Comparison of ENCODE assay signal across 8 cellular contexts in genomic region chr2:64831134-64831976, GRCh38.
DNase-seq lines count a peak whose midpoint lies in the region; ATAC-seq and TF ChIP-seq lines count a peak whose summit lies in the region.

No MANE protein-coding gene starts in this region.

- peak overlapping the region; percentile 17 for H2AFZ ChIP-seq in OCI-LY1 (ENCODE audit: low read length)

- no peaks in the 10 kb centered on the region for H3K36me3 Mint-ChIP-seq in naive thymus-derived CD4-positive, alpha-beta T cell
- H3K36me3 Mint-ChIP-seq in stimulated activated memory B cell treated with anti-CD40 and anti-IgM and Interleukin-4, amounts not matched to agents 10 μg/mL and 1 μg/mL and 100 μg/mL, for 72 hours = no peaks in the 10 kb centered on the region

- TF ChIP-seq CTCF in AG09319 (IDR thresholded peaks at IDR 0.05; ENCODE audit: low read depth, low read length) (peak; percentile 89), OCI-LY1 (IDR thresholded peaks at IDR 0.05; ENCODE audit: low read length) (peak; percentile 97), esophagus muscularis mucosa (IDR thresholded peaks at IDR 0.05) (peak; percentile 76 to 89 (median 88))

- H3K4me3 ChIP-seq in OCI-LY1 (ENCODE audit: low read depth, low read length, poor library complexity, severe bottlenecking) = peak overlapping the region; percentile 15
- H3K4me3 ChIP-seq in esophagus muscularis mucosa = peak overlapping the region in 1 of 4 donors; percentile 15
- peak overlapping the region; percentile 7 for H3K4me3 ChIP-seq in naive thymus-derived CD4-positive, alpha-beta T cell (ENCODE audit: low read length)

- H3K36me3 ChIP-seq in OCI-LY1 (ENCODE audit: insufficient read depth, low read length) (no peaks in the 10 kb centered on the region), esophagus muscularis mucosa (no peaks in the 10 kb centered on the region)
- no peaks in the 10 kb centered on the region for H3K36me3 ChIP-seq in naive thymus-derived CD4-positive, alpha-beta T cell (ENCODE audit: control insufficient read depth in 2 of 3, insufficient read depth in 3 of 3, low read length in 3 of 3)

- no peaks in the 10 kb centered on the region for H3F3A ChIP-seq in OCI-LY1 (ENCODE audit: insufficient read depth, low read length)

- H3K9me3 ChIP-seq in OCI-LY1 (ENCODE audit: low read length) (no peaks in the 10 kb centered on the region), esophagus muscularis mucosa (no peaks in the 10 kb centered on the region)
- no peaks in the 10 kb centered on the region for H3K9me3 ChIP-seq in naive thymus-derived CD4-positive, alpha-beta T cell (ENCODE audit: control insufficient read depth in 2 of 3, low read length in 3 of 3)

- H3K79me2 ChIP-seq in OCI-LY1 (ENCODE audit: insufficient read depth, low read length) = no peaks in the 10 kb centered on the region

- H3K9ac ChIP-seq in OCI-LY1 (ENCODE audit: low read length) = peak overlapping the region; percentile 28; the same call in 1 of the 2 replicates

- H3K27me3 ChIP-seq in OCI-LY1 (ENCODE audit: insufficient read depth, low read length) = no peaks in the 10 kb centered on the region
- H3K27me3 ChIP-seq in esophagus muscularis mucosa = no peaks in the 10 kb centered on the region
- no peaks in the 10 kb centered on the region for H3K27me3 ChIP-seq in naive thymus-derived CD4-positive, alpha-beta T cell (ENCODE audit: control insufficient read depth in 2 of 2, insufficient read depth in 2 of 2, low read length in 2 of 2)

- DNase-seq in AG09319 (ENCODE audit: extremely low read depth, low read depth) = peak; percentile 67
- peak; percentile 84 for DNase-seq in activated T-cell treated with anti-CD3 and anti-CD28 coated beads for 48 hours (ENCODE audit: low read depth)
- DNase-seq in esophagus muscularis mucosa (ENCODE audit: extremely low spot score) = peak; percentile 94
- DNase-seq in naive thymus-derived CD4-positive, alpha-beta T cell = peak; percentile 61 to 89 (median 78)

- WGBS in esophagus muscularis mucosa = 45% methylated on average over 16 of the region's 20 CpGs

- no peaks in the 10 kb centered on the region for H3K9me2 ChIP-seq in OCI-LY1 (ENCODE audit: low read depth, low read length)

- H3K27ac ChIP-seq in OCI-LY1 (ENCODE audit: low read depth, low read length, poor library complexity, severe bottlenecking) (peak overlapping the region; percentile 33), esophagus muscularis mucosa (replicated peaks in 1 of 4) (peak overlapping the region; percentile 44 to 65 (median 60))
- no peak overlapping the region for H3K27ac ChIP-seq in naive thymus-derived CD4-positive, alpha-beta T cell (ENCODE audit: low read depth, low read length)

- TF ChIP-seq POLR2A in esophagus muscularis mucosa (IDR thresholded peaks at IDR 0.05; ENCODE audit: low read depth) = no peak

- TF ChIP-seq EP300 in esophagus muscularis mucosa (IDR thresholded peaks at IDR 0.05) = no peak

- peaks cover 0 to 9% (median 4%) of the 10 kb centered on the region in 5 donors for H3K27me3 Mint-ChIP-seq in naive thymus-derived CD4-positive, alpha-beta T cell
- H3K27me3 Mint-ChIP-seq in stimulated activated memory B cell treated with anti-CD40 and anti-IgM and Interleukin-4, amounts not matched to agents 10 μg/mL and 1 μg/mL and 100 μg/mL, for 72 hours = no peaks in the 10 kb centered on the region

- H3K4me2 ChIP-seq in OCI-LY1 (ENCODE audit: low read length) = peak overlapping the region; percentile 43

- peaks cover 0 to 25% (median 4%) of the 10 kb centered on the region in 7 donors for H3K4me1 Mint-ChIP-seq in naive thymus-derived CD4-positive, alpha-beta T cell
- peaks cover 23% of the 10 kb centered on the region for H3K4me1 Mint-ChIP-seq in stimulated activated memory B cell treated with anti-CD40 and anti-IgM and Interleukin-4, amounts not matched to agents 10 μg/mL and 1 μg/mL and 100 μg/mL, for 72 hours

- H3K4me1 ChIP-seq in OCI-LY1 (ENCODE audit: insufficient read depth, low read length, severe bottlenecking) (peaks cover 14% of the 10 kb centered on the region), esophagus muscularis mucosa (peaks cover 9 to 14% (median 12%) of the 10 kb centered on the region in 4 donors)
- H3K4me1 ChIP-seq in naive thymus-derived CD4-positive, alpha-beta T cell (ENCODE audit: control insufficient read depth in 2 of 2, insufficient read depth in 2 of 2, low read length in 2 of 2) = peaks cover 0 to 9% of the 10 kb centered on the region in 2 donors

- intact Hi-C loops in esophagus muscularis mucosa (cut with DNase I) = loop anchor here (5.0 kb wide), 1 partner anchor 64 kb away; no protein-coding TSS in a partner anchor
- intact Hi-C loops in naive thymus-derived CD4-positive, alpha-beta T cell (cut with micrococcal nuclease) = loop anchor here (1.0 to 2.0 kb wide), 6 partner anchors 34 to 244 kb away; no protein-coding TSS in a partner anchor

- peak overlapping the region in 1 of 10 donors; percentile 8 for H3K4me3 Mint-ChIP-seq in naive thymus-derived CD4-positive, alpha-beta T cell
- H3K4me3 Mint-ChIP-seq in stimulated activated memory B cell treated with anti-CD40 and anti-IgM and Interleukin-4, amounts not matched to agents 10 μg/mL and 1 μg/mL and 100 μg/mL, for 72 hours = peak overlapping the region; percentile 49

- CTCF ChIA-PET in naive thymus-derived CD4-positive, alpha-beta T cell (lab: Charles Lee) = interaction anchor here (0.6 to 10.1 kb wide), 14 partner anchors 8 to 646 kb away, joined by 3 to 117 read pairs (median 4); no protein-coding TSS in a partner anchor

- ATAC-seq in GM18870 (IDR thresholded peaks at IDR 0.05; ENCODE audit: unreplicated experiment) = peak; percentile 83
- peak; percentile 81 for ATAC-seq in HG03108 (IDR thresholded peaks at IDR 0.05; ENCODE audit: unreplicated experiment)
- ATAC-seq in naive thymus-derived CD4-positive, alpha-beta T cell = peak; percentile 95
- ATAC-seq in stimulated activated memory B cell treated with anti-CD40 and anti-IgM and Interleukin-4, amounts not matched to agents 10 μg/mL and 1 μg/mL and 100 μg/mL, for 72 hours = peak; percentile 97

- H4K20me1 ChIP-seq in OCI-LY1 (ENCODE audit: insufficient read depth, low read length) = no peaks in the 10 kb centered on the region

- POLR2A ChIA-PET in naive thymus-derived CD4-positive, alpha-beta T cell (lab: Charles Lee) = interaction anchor here (0.9 to 8.5 kb wide), 7 partner anchors 11 to 222 kb away, joined by 3 to 61 read pairs (median 10); partner anchors contain the start of gene SERTAD2

- H3K9me3 Mint-ChIP-seq in naive thymus-derived CD4-positive, alpha-beta T cell = no peaks in the 10 kb centered on the region
- H3K9me3 Mint-ChIP-seq in stimulated activated memory B cell treated with anti-CD40 and anti-IgM and Interleukin-4, amounts not matched to agents 10 μg/mL and 1 μg/mL and 100 μg/mL, for 72 hours = peaks cover 3% of the 10 kb centered on the region

- H3K27ac Mint-ChIP-seq in naive thymus-derived CD4-positive, alpha-beta T cell = peak overlapping the region in 1 of 9 donors; percentile 72
- H3K27ac Mint-ChIP-seq in stimulated activated memory B cell treated with anti-CD40 and anti-IgM and Interleukin-4, amounts not matched to agents 10 μg/mL and 1 μg/mL and 100 μg/mL, for 72 hours = peak overlapping the region; percentile 87
